23 cellular contexts compared by ENCODE assay signal in genomic region chr13:109576331-109576813, GRCh38.
DNase-seq lines count a peak whose midpoint lies in the region; ATAC-seq and FAIRE-seq lines count a peak whose summit lies in the region.
"Had no signal": no experiment of that assay in that cellular context is flagged by ENCODE, and none has a peak within 500 bp of the region (broad histone marks: within the 10 kb centered on the region; RNA-seq: fewer than 3 reads in every experiment).

No MANE protein-coding gene starts in this region.

- H3K4me1 ChIP-seq in small intestine (ENCODE audit: control insufficient read depth in 2 of 2, insufficient read depth in 1 of 2, low read depth in 1 of 2, low read length in 1 of 2) = no peaks in the 10 kb centered on the region
- H3K4me1 ChIP-seq: SJCRH30 had no signal

- ATAC-seq in HG02642 (IDR thresholded peaks at IDR 0.05; ENCODE audit: poor library complexity, unreplicated experiment) (no peak), HG02588 (IDR thresholded peaks at IDR 0.05; ENCODE audit: unreplicated experiment) (no peak)
- ATAC-seq: sciatic nerve had no signal

- DNase-seq in SIG-M5 treated with dmso at 0.1 percent for 504 hours (lab: John Stamatoyannopoulos, UW; ENCODE audit: unreplicated experiment) (peak; percentile 15), SIG-M5 (lab: John Stamatoyannopoulos, UW) (no peak), NCI-H510A (lab: John Stamatoyannopoulos, UW) (peak; percentile 0), small intestine (peak; percentile 43), NCI-H524 treated with DMSO at 0.1 percent for 48 hours (lab: John Stamatoyannopoulos, UW) (no peak)
- DNase-seq: activated CD4-positive, alpha-beta T cell treated with anti-CD3 and anti-CD28 coated beads, Interleukin-2, amount 10 ng/mL, durations not matched to agents 24 days and 14 days; Calu3; foreskin fibroblast; mammary epithelial cell; MM.1S; naive B cell; NCI-H1694; NCI-H446 treated with DMSO at 0.1 percent for 48 hours; SJCRH30; T-helper 1 cell had no signal

- no peaks in the 10 kb centered on the region for H3K27me3 ChIP-seq in small intestine (ENCODE audit: control insufficient read depth in 2 of 2, insufficient read depth in 2 of 2, low read length in 2 of 2)
- H3K27me3 ChIP-seq: cardiac muscle cell, SJCRH30 had no signal

- 68 to 74% (median 70%) methylated on average over 6 of the region's 6 CpGs for WGBS in small intestine, 3 donors

- no peaks in the 10 kb centered on the region for H3K9me3 ChIP-seq in small intestine (ENCODE audit: control insufficient read depth, low read depth)
- H3K9me3 ChIP-seq: SJCRH30 had no signal

- H3K27ac ChIP-seq in small intestine (ENCODE audit: low read depth in 1 of 2, low read length in 1 of 2) = no peak overlapping the region
- H3K27ac ChIP-seq: cardiac muscle cell, epithelial cell of prostate, HL-60, SJCRH30 had no signal

- H3K4me3 ChIP-seq in small intestine (ENCODE audit: low read depth in 1 of 2, low read length in 2 of 2) = no peak overlapping the region
- H3K4me3 ChIP-seq: cardiac muscle cell, SJCRH30 had no signal

- peak; percentile 36 for FAIRE-seq in colon (lab: Jason Lieb, UNC)
- no peak for FAIRE-seq in small intestine (lab: Jason Lieb, UNC)
- FAIRE-seq: islet of Langerhans had no signal

- H3K36me3 ChIP-seq in small intestine (ENCODE audit: control insufficient read depth in 2 of 2, insufficient read depth in 2 of 2, low read length in 2 of 2) = no peaks in the 10 kb centered on the region
- H3K36me3 ChIP-seq: cardiac muscle cell, SJCRH30 had no signal

Comparison
In these comparisons a context has a peak if more than half of its experiments do, and no peak if none do; other contexts are left out.
1. DNase-seq: peak in SIG-M5 treated with dmso at 0.1 percent for 504 hours (single experiment), NCI-H510A (single experiment) and small intestine (single experiment); none in SIG-M5 (single experiment) and NCI-H524 treated with DMSO at 0.1 percent for 48 hours (single experiment).